ENCODE assay signal across 8 cellular contexts in the genomic region with DNA sequence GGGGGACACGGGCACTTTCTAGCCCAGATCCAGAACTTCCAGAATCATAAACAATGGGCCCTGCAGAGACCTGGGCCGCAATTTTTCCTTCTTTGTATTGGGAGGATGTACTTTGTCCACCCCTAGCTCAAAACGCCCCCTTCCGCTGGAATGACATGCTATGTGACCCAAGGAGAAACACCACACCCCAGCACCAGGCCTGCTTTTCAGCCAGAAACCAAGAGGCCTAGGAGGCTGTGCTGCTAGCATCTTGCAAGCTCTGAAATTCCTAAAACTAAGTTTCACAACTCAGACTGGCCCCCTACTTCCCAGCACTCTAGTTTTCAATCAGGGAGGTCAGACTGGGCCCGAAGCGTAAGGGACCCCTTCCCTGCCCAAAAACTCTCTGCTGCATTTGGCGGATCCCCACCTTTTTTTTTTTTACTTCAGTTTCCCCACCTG. TPM values are rescaled to one million over a fixed set of nuclear protein-coding genes. Genes with fewer than 3 reads are reported as not detected.
DNase-seq lines count a peak whose midpoint lies in the region; ATAC-seq, FAIRE-seq and TF ChIP-seq lines count a peak whose summit lies in the region.

No MANE protein-coding gene starts in this region.

- TF ChIP-seq EP300 in A549 (IDR thresholded peaks at IDR 0.05): no peak

- H3K27ac ChIP-seq in A549 (peak overlapping the region; percentile 93), prostate gland (peak overlapping the region; percentile 90)

- 2% methylated on average over 7 of the region's 7 CpGs for WGBS in A549 (ENCODE audit: missing lambda C conversion rate)
- 1% methylated on average over 7 of the region's 7 CpGs for WGBS in prostate gland

- peak in 1 of 2 experiments; percentile 37; a peak in 1 of 5 replicates for TF ChIP-seq RAD21 in A549 (conservative IDR thresholded peaks at IDR 0.05 in 1 of 2, IDR thresholded peaks at IDR 0.05 in 1 of 2)

- DNase-seq in A549 (ENCODE audit: low read depth in 1 of 2, low spot score in 1 of 2) (peak; percentile 66 to 74), GM03348 (ENCODE audit: low spot score) (peak; percentile 74), NB4 (ENCODE audit: low read depth) (peak; percentile 83), glomerular visceral epithelial cell (ENCODE audit: extremely low spot score) (peak; percentile 60), prostate gland (ENCODE audit: low spot score) (no peak), Ammon's horn (ENCODE audit: low spot score) (no peak)
- no peak for DNase-seq in activated T-cell treated with anti-CD3 and anti-CD28 coated beads, Interleukin-2, amount 50 U/mL, for 4 hours

- no peaks in the 10 kb centered on the region for H3K36me3 ChIP-seq in prostate gland

- peak; percentile 26; the same call in 1 of the 3 replicates for TF ChIP-seq CTCF in A549 (IDR thresholded peaks at IDR 0.05)
- peak; percentile 50 for TF ChIP-seq CTCF in NB4 (IDR thresholded peaks at IDR 0.05; ENCODE audit: low read depth, low read length)
- TF ChIP-seq CTCF in prostate gland (IDR thresholded peaks at IDR 0.05): no peak

- H3K4me1 ChIP-seq in A549 (peaks cover 40% of the 10 kb centered on the region), prostate gland (replicated peaks) (peaks cover 14% of the 10 kb centered on the region)

- ATAC-seq in A549 (peak; percentile 64 to 72; a peak in 4 of 6 replicates), HG02610 (IDR thresholded peaks at IDR 0.05; ENCODE audit: unreplicated experiment) (no peak)
- ATAC-seq in activated T-cell treated with anti-CD3 and anti-CD28 coated beads, Interleukin-2, amount 50 U/mL, for 4 hours: peak; percentile 16 to 17

- peak overlapping the region; percentile 91 for H3K4me3 Mint-ChIP-seq in activated T-cell treated with anti-CD3 and anti-CD28 coated beads, Interleukin-2, amount 50 U/mL, for 4 hours

- H3K27me3 ChIP-seq in prostate gland (replicated peaks; ENCODE audit: insufficient read depth): no peaks in the 10 kb centered on the region

- H3K4me3 ChIP-seq in A549 (peak overlapping the region; percentile 60), NB4 (ENCODE audit: low read depth, low read length) (peak overlapping the region; percentile 97), prostate gland (peak overlapping the region; percentile 54 to 71)

- POLR2A ChIA-PET in A549 (lab: Yijun Ruan, JAX): interaction anchor here (0.8 to 3.9 kb wide), 10 partner anchors 14 to 129 kb away, joined by 3 to 121 read pairs (median 5); partner anchors contain the start of genes GDF15, IQCN, JUND and MPV17L2

- TF ChIP-seq POLR2A in A549 (IDR thresholded peaks at IDR 0.05; ENCODE audit: low read length) (no peak), NB4 (IDR thresholded peaks at IDR 0.05; ENCODE audit: extremely low read depth, insufficient read length) (no peak), prostate gland (IDR thresholded peaks at IDR 0.05) (no peak)

- H3K36me3 Mint-ChIP-seq in activated T-cell treated with anti-CD3 and anti-CD28 coated beads, Interleukin-2, amount 50 U/mL, for 4 hours (ENCODE audit: insufficient read depth): peaks cover 5% of the 10 kb centered on the region

- H3K27me3 Mint-ChIP-seq in activated T-cell treated with anti-CD3 and anti-CD28 coated beads, Interleukin-2, amount 50 U/mL, for 4 hours (ENCODE audit: low read depth): no peaks in the 10 kb centered on the region

- CTCF ChIA-PET in A549 (lab: Yijun Ruan, JAX): interaction anchor here (0.6 to 5.9 kb wide), 20 partner anchors 10 to 246 kb away, joined by 3 to 120 read pairs (median 4); partner anchors contain the start of genes IQCN, JUND and SSBP4

- peaks cover 56% of the 10 kb centered on the region for H3K4me1 Mint-ChIP-seq in activated T-cell treated with anti-CD3 and anti-CD28 coated beads, Interleukin-2, amount 50 U/mL, for 4 hours (ENCODE audit: low read depth)

- no peak for FAIRE-seq in A549 (lab: Jason Lieb, UNC)

- H3K9me3 ChIP-seq in A549: no peaks in the 10 kb centered on the region
- no peaks in the 10 kb centered on the region for H3K9me3 ChIP-seq in prostate gland

- no peaks in the 10 kb centered on the region for H3K9me3 Mint-ChIP-seq in activated T-cell treated with anti-CD3 and anti-CD28 coated beads, Interleukin-2, amount 50 U/mL, for 4 hours

- intact Hi-C loops in prostate gland (cut with DNase I): loop anchor here (5.0 kb wide), 1 partner anchor 120 kb away; the partner anchor contains the start of gene RAB3A

- H3K4me2 ChIP-seq in A549: peak overlapping the region; percentile 78

TF ChIP-seq in A549, 52 proteins besides CTCF, POLR2A, EP300 and RAD21:
- TF ChIP-seq SMC3 (IDR thresholded peaks at IDR 0.05): peak; percentile 28; the same call in 1 of the 3 replicates
- TF ChIP-seq KDM1A (IDR thresholded peaks at IDR 0.05; ENCODE audit: low read depth): no peak
- TF ChIP-seq CBX2 (IDR thresholded peaks at IDR 0.05; ENCODE audit: borderline replicate concordance, low read depth): no peak
- TF ChIP-seq, protein P1, sequence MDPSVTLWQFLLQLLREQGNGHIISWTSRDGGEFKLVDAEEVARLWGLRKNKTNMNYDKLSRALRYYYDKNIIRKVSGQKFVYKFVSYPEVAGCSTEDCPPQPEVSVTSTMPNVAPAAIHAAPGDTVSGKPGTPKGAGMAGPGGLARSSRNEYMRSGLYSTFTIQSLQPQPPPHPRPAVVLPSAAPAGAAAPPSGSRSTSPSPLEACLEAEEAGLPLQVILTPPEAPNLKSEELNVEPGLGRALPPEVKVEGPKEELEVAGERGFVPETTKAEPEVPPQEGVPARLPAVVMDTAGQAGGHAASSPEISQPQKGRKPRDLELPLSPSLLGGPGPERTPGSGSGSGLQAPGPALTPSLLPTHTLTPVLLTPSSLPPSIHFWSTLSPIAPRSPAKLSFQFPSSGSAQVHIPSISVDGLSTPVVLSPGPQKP (IDR thresholded peaks at IDR 0.05; ENCODE audit: low read depth, low read length): no peak
- TF ChIP-seq BHLHE40 (IDR thresholded peaks at IDR 0.05; ENCODE audit: low read depth, low read length): no peak
- no peak for TF ChIP-seq FOSL2 (IDR thresholded peaks at IDR 0.05)
- no peak for TF ChIP-seq FOSL2 (CRISPR knock-in tag; IDR thresholded peaks at IDR 0.05)
- TF ChIP-seq ZSCAN20 (CRISPR knock-in tag; IDR thresholded peaks at IDR 0.05): no peak

RNA-seq across cellular contexts. Expression of gene LSM4, which starts 0.5 kb away (rescaled TPM):
- 106 and 154 TPM in 2 replicates for polyA plus RNA-seq in A549 (2011; rRNA removed)
- polyA plus RNA-seq in A549 (2012; cell fraction: cytosol; rRNA removed): 311 and 362 TPM in 2 replicates
- polyA plus RNA-seq in A549 (2012; cell fraction: nucleus; rRNA removed): 158 and 166 TPM in 2 replicates
- 169 to 180 TPM (median 171 TPM) in 3 replicates for polyA plus RNA-seq in A549 (2017; fragmentation: RNase III; extraction: RNeasy Plus Mini Kit Qiagen cat#74134 plus additional on column Dnase treatment)
- polyA minus RNA-seq in A549 (2011; rRNA and poly(A)+ RNA removed): 51.2 and 54.0 TPM in 2 replicates
- total RNA-seq in activated T-cell treated with anti-CD3 and anti-CD28 coated beads, Interleukin-2, amount 50 U/mL, for 4 hours: 100 to 1,000 TPM; 209 to 254 (median 230) TPM
- total RNA-seq in prostate gland: 100 to 1,000 TPM; 157 to 215 TPM

RNA-seq across cellular contexts. Expression of gene PGPEP1, which starts 18.1 kb away (rescaled TPM):
- polyA plus RNA-seq in A549 (2011; rRNA removed): 7.1 and 8.6 TPM in 2 replicates
- 2.4 and 3.9 TPM in 2 replicates for polyA plus RNA-seq in A549 (2012; cell fraction: cytosol; rRNA removed)
- polyA plus RNA-seq in A549 (2012; cell fraction: nucleus; rRNA removed): 2.9 and 3.5 TPM in 2 replicates
- polyA plus RNA-seq in A549 (2017; fragmentation: RNase III; extraction: RNeasy Plus Mini Kit Qiagen cat#74134 plus additional on column Dnase treatment): 4.5 to 5.9 TPM (median 5.3 TPM) in 3 replicates
- polyA minus RNA-seq in A549 (2011; rRNA and poly(A)+ RNA removed): 23.2 and 30.1 TPM in 2 replicates
- 10 to 100 TPM; 12.8 to 14.7 (median 13.0) TPM for total RNA-seq in activated T-cell treated with anti-CD3 and anti-CD28 coated beads, Interleukin-2, amount 50 U/mL, for 4 hours
- total RNA-seq in prostate gland: 10 to 100 TPM; 18.0 to 37.3 TPM

RNA-seq across cellular contexts. Expression of gene JUND, which starts 40.9 kb away (rescaled TPM):
- polyA plus RNA-seq in A549 (2011; rRNA removed) (52.9 and 68.9 TPM in 2 replicates), A549 (2017; fragmentation: RNase III; extraction: RNeasy Plus Mini Kit Qiagen cat#74134 plus additional on column Dnase treatment) (52.6 to 70.4 TPM (median 65.1 TPM) in 3 replicates)
- 96.0 and 202 TPM in 2 replicates for polyA plus RNA-seq in A549 (2012; cell fraction: cytosol; rRNA removed)
- 69.5 and 147 TPM in 2 replicates for polyA plus RNA-seq in A549 (2012; cell fraction: nucleus; rRNA removed)
- polyA minus RNA-seq in A549 (2011; rRNA and poly(A)+ RNA removed): 23.0 and 35.5 TPM in 2 replicates
- total RNA-seq in activated T-cell treated with anti-CD3 and anti-CD28 coated beads, Interleukin-2, amount 50 U/mL, for 4 hours: 100 to 1,000 TPM; 232 to 244 (median 242) TPM
- total RNA-seq in prostate gland: 100 to 1,000 TPM; 521 to 844 TPM

RNA-seq across cellular contexts. Expression of gene IQCN, which starts 48.1 kb away (rescaled TPM):
- polyA plus RNA-seq in A549 (2011; rRNA removed): 0.34 and 0.63 TPM in 2 replicates
- 0.17 and 0.21 TPM in 2 replicates for polyA plus RNA-seq in A549 (2012; cell fraction: cytosol; rRNA removed)
- polyA plus RNA-seq in A549 (2012; cell fraction: nucleus; rRNA removed): 2.2 and 2.4 TPM in 2 replicates
- polyA plus RNA-seq in A549 (2017; fragmentation: RNase III; extraction: RNeasy Plus Mini Kit Qiagen cat#74134 plus additional on column Dnase treatment): 0.49 to 0.64 TPM (median 0.50 TPM) in 3 replicates
- polyA minus RNA-seq in A549 (2011; rRNA and poly(A)+ RNA removed): 1.5 and 2.2 TPM in 2 replicates
- total RNA-seq in activated T-cell treated with anti-CD3 and anti-CD28 coated beads, Interleukin-2, amount 50 U/mL, for 4 hours: under 1 TPM; 0.35 to 0.42 (median 0.38) TPM
- 10 to 100 TPM in 1 of 2 donors, 1 to 10 TPM in 1; 4.1 to 19.5 TPM for total RNA-seq in prostate gland

Comparison
In these comparisons a context has a peak if more than half of its experiments do, and no peak if none do; other contexts are left out.
1. DNase-seq: peak in A549 (2 of 2), GM03348 (single experiment), NB4 (single experiment) and glomerular visceral epithelial cell (single experiment); none in activated T-cell treated with anti-CD3 and anti-CD28 coated beads, Interleukin-2, amount 50 U/mL, for 4 hours (single experiment), prostate gland (single experiment) and Ammon's horn (single experiment).
2. CTCF ChIP-seq: peak in A549 (single experiment) and NB4 (single experiment); none in prostate gland (0 of 4).
3. Peak in every context shown above with its lines, with median percentiles within 50 percentile points of each other: H3K4me3 ChIP-seq.